9 cellular contexts compared by ENCODE assay signal in the genomic region with DNA sequence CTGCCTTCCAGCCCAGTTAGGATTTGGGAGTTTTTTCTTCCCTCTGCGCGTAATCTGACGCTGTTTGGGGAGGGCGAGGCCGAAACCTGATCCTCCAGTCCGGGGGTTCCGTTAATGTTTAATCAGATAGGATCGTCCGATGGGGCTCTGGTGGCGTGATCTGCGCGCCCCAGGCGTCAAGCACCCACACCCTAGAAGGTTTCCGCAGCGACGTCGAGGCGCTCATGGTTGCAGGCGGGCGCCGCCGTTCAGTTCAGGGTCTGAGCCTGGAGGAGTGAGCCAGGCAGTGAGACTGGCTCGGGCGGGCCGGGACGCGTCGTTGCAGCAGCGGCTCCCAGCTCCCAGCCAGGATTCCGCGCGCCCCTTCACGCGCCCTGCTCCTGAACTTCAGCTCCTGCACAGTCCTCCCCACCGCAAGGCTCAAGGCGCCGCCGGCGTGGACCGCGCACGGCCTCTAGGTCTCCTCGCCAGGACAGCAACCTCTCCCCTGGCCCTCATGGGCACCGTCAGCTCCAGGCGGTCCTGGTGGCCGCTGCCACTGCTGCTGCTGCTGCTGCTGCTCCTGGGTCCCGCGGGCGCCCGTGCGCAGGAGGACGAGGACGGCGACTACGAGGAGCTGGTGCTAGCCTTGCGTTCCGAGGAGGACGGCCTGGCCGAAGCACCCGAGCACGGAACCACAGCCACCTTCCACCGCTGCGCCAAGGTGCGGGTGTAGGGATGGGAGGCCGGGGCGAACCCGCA. TPM values are rescaled to one million over a fixed set of nuclear protein-coding genes. Genes with fewer than 3 reads are reported as not detected.
DNase-seq lines count a peak whose midpoint lies in the region; ATAC-seq, FAIRE-seq and TF ChIP-seq lines count a peak whose summit lies in the region.
"Had no signal": no experiment of that assay in that cellular context is flagged by ENCODE, and none has a peak within 500 bp of the region (broad histone marks: within the 10 kb centered on the region; RNA-seq: fewer than 3 reads in every experiment).

Gene PCSK9, plus strand, starts transcription at position 207 of the 741 bp plus-strand sequence. Its CDS starts 290 bp downstream, at position 497.

- TF ChIP-seq EP300 in K562 (IDR thresholded peaks at IDR 0.05; ENCODE audit: low read length): peak; percentile 83

- FAIRE-seq in K562 (lab: Jason Lieb, UNC) (no peak), keratinocyte (lab: Jason Lieb, UNC) (peak; percentile 92)

- H3K36me3 Mint-ChIP-seq in stimulated activated memory B cell treated with anti-CD40 and anti-IgM and Interleukin-4, amounts not matched to agents 10 μg/mL and 1 μg/mL and 100 μg/mL, for 72 hours: no peaks in the 10 kb centered on the region

- TF ChIP-seq POLR2A in K562 (conservative IDR thresholded peaks at IDR 0.05): peak; percentile 77

- H3K27ac ChIP-seq in K562 (ENCODE audit: extremely low read depth, low read depth, low read length) (peak within 1 kb of the TSS; percentile 67; the same call in 2 of the 3 replicates), keratinocyte (ENCODE audit: control insufficient read depth, insufficient read depth, low read length) (peak within 1 kb of the TSS; percentile 77)

- no peak within 1 kb of the TSS for H3K4me3 Mint-ChIP-seq in stimulated activated memory B cell treated with anti-CD40 and anti-IgM and Interleukin-4, amounts not matched to agents 10 μg/mL and 1 μg/mL and 100 μg/mL, for 72 hours

- H2AFZ ChIP-seq in K562 (ENCODE audit: low read depth, low read length) (peak within 1 kb of the TSS; percentile 70), keratinocyte (ENCODE audit: control insufficient read depth, low read length) (peak within 1 kb of the TSS; percentile 46)

- under 1% methylated on average over 47 of the region's 67 CpGs for WGBS in K562 (ENCODE audit: insufficient coverage, low coverage, missing lambda C conversion rate)

- POLR2A ChIA-PET in K562 (lab: Yijun Ruan, JAX): interaction anchor here (1.1 kb wide), 1 partner anchor 89 kb away, joined by 4 read pairs; no protein-coding TSS in a partner anchor

- ATAC-seq in K562 (peak; percentile 80), GM21619 (IDR thresholded peaks at IDR 0.05; ENCODE audit: unreplicated experiment) (no peak)
- peak; percentile 17 for ATAC-seq in stimulated activated memory B cell treated with anti-CD40 and anti-IgM and Interleukin-4, amounts not matched to agents 10 μg/mL and 1 μg/mL and 100 μg/mL, for 72 hours

- H3K9me3 ChIP-seq in K562 (replicated peaks; ENCODE audit: control insufficient read depth, insufficient read depth, low read depth, low read length) (no peaks in the 10 kb centered on the region), keratinocyte (ENCODE audit: control insufficient read depth, low read depth, low read length) (no peaks in the 10 kb centered on the region)

- peaks cover 56% of the 10 kb centered on the region for H3K79me2 ChIP-seq in K562 (ENCODE audit: control insufficient read depth, insufficient read depth, low read length)
- H3K79me2 ChIP-seq in keratinocyte (ENCODE audit: control insufficient read depth, insufficient read depth, low read length): peaks cover 57% of the 10 kb centered on the region

- H3K4me3 ChIP-seq in K562: peak within 1 kb of the TSS; percentile 56
- peak within 1 kb of the TSS; percentile 79 to 84 (median 81) for H3K4me3 ChIP-seq in keratinocyte (ENCODE audit: control insufficient read depth in 2 of 3, extremely low read depth in 1 of 3, insufficient read depth in 2 of 3, low read depth in 1 of 3, low read length in 3 of 3)

- DNase-seq in NCI-H2107 treated with DMSO at 0.1 percent for 48 hours (lab: John Stamatoyannopoulos, UW; ENCODE audit: unreplicated experiment) (peak; percentile 32), NCI-H2107 (lab: John Stamatoyannopoulos, UW) (no peak), K562 (ENCODE audit: extremely low read depth in 1 of 4, low spot score in 3 of 4) (peak; percentile 68 to 87 (median 76)), keratinocyte (ENCODE audit: low read depth, low spot score) (peak; percentile 73), GM19238 (ENCODE audit: insufficient read length, low spot score) (no peak)
- DNase-seq in stimulated activated CD4-positive, alpha-beta T cell treated with anti-CD3 and anti-CD28 coated beads, Interleukin-4, amount 100 ng/mL, for 4 hours: no peak
- DNase-seq: GOT3 had no signal

- peaks cover 35 to 40% of the 10 kb centered on the region in 2 experiments for H3K4me1 ChIP-seq in K562 (replicated peaks in 1 of 2; ENCODE audit: control insufficient read depth in 2 of 2, insufficient read depth in 2 of 2, low read length in 2 of 2)
- peaks cover 43% of the 10 kb centered on the region for H3K4me1 ChIP-seq in keratinocyte (ENCODE audit: control insufficient read depth, extremely low read depth, insufficient read depth, low read length)

- H3K36me3 ChIP-seq in K562 (ENCODE audit: control insufficient read depth, insufficient read depth, low read length) (peaks cover 36% of the 10 kb centered on the region), keratinocyte (ENCODE audit: control insufficient read depth in 2 of 2, extremely low read depth in 1 of 2, insufficient read depth in 2 of 2, low read length in 2 of 2) (peaks cover 7% of the 10 kb centered on the region in 2 experiments)

- TF ChIP-seq RAD21 in K562 (CRISPR knock-in tag; conservative IDR thresholded peaks at IDR 0.05 in 1 of 2, IDR thresholded peaks at IDR 0.05 in 1 of 2): no peak

- H3K27me3 ChIP-seq in K562 (ENCODE audit: control insufficient read depth in 2 of 2, insufficient read depth in 2 of 2, low read length in 2 of 2) (no peaks in the 10 kb centered on the region; a peak in 1 of 5 replicates), keratinocyte (ENCODE audit: control insufficient read depth, extremely low read depth, insufficient read depth, low read length) (no peaks in the 10 kb centered on the region)

- no TSS peak for BruUV-seq in K562 (replicated peaks; lab: Mats Ljungman, UMichigan)

- in situ Hi-C loops in K562 (cut with MboI): no loop called here

- H3K9ac ChIP-seq in K562 (ENCODE audit: insufficient read depth in 1 of 2, low read depth in 2 of 2, low read length in 2 of 2) (peak within 1 kb of the TSS; percentile 64 to 96), keratinocyte (ENCODE audit: control insufficient read depth, extremely low read depth, insufficient read depth, low read length) (peak within 1 kb of the TSS; percentile 81)

- dilution Hi-C loops in keratinocyte (cut with MboI; ENCODE audit: extremely low pct_ligation_motif_present, low sequenced_read_pairs): no loop called here

- H3K27me3 Mint-ChIP-seq in stimulated activated memory B cell treated with anti-CD40 and anti-IgM and Interleukin-4, amounts not matched to agents 10 μg/mL and 1 μg/mL and 100 μg/mL, for 72 hours: peaks cover 63% of the 10 kb centered on the region

- peaks cover 9% of the 10 kb centered on the region; the same call in 1 of the 2 replicates for H4K20me1 ChIP-seq in K562 (replicated peaks; ENCODE audit: control insufficient read depth, insufficient read depth, low read length)
- H4K20me1 ChIP-seq in keratinocyte (ENCODE audit: control insufficient read depth, extremely low read depth, insufficient read depth, low read length): peaks cover 34% of the 10 kb centered on the region

- H3K9me3 Mint-ChIP-seq in stimulated activated memory B cell treated with anti-CD40 and anti-IgM and Interleukin-4, amounts not matched to agents 10 μg/mL and 1 μg/mL and 100 μg/mL, for 72 hours: no peaks in the 10 kb centered on the region

- intact Hi-C loops in K562 (cut with micrococcal nuclease): no loop called here

- peaks cover 7% of the 10 kb centered on the region for H3K4me1 Mint-ChIP-seq in stimulated activated memory B cell treated with anti-CD40 and anti-IgM and Interleukin-4, amounts not matched to agents 10 μg/mL and 1 μg/mL and 100 μg/mL, for 72 hours

- H3K4me2 ChIP-seq in K562 (ENCODE audit: insufficient read depth, low read length) (peak within 1 kb of the TSS; percentile 84), keratinocyte (ENCODE audit: control insufficient read depth, extremely low read depth, insufficient read depth, low read depth, low read length) (peak within 1 kb of the TSS; percentile 67)

- no peaks in the 10 kb centered on the region for H3K9me1 ChIP-seq in K562 (ENCODE audit: control insufficient read depth, insufficient read depth, low read length)
- no peaks in the 10 kb centered on the region for H3K9me1 ChIP-seq in keratinocyte (ENCODE audit: control insufficient read depth, extremely low read depth, insufficient read depth, low read length)

- CTCF ChIA-PET in K562 (lab: Yijun Ruan, JAX; ENCODE audit: low intra/inter-chr PET ratio): no interaction called here

- TF ChIP-seq CTCF in K562 (IDR thresholded peaks at IDR 0.05 in 2 of 3, conservative IDR thresholded peaks at IDR 0.05 in 1 of 3; ENCODE audit: insufficient read depth in 2 of 3, low read depth in 1 of 3, low read length in 3 of 3): no peak
- TF ChIP-seq CTCF in keratinocyte (optimal IDR thresholded peaks at IDR 0.05 in 1 of 3, IDR thresholded peaks at IDR 0.05 in 1 of 3, conservative IDR thresholded peaks at IDR 0.05 in 1 of 3; ENCODE audit: extremely low read depth in 1 of 3, insufficient read depth in 2 of 3, low read length in 3 of 3): no peak

- no peak within 1 kb of the TSS for H3K27ac Mint-ChIP-seq in stimulated activated memory B cell treated with anti-CD40 and anti-IgM and Interleukin-4, amounts not matched to agents 10 μg/mL and 1 μg/mL and 100 μg/mL, for 72 hours

RNA-seq across cellular contexts. Expression of gene PCSK9, which starts in this region (rescaled TPM):
- 22.6 and 51.1 TPM in 2 replicates for total RNA-seq in K562 (2011; cell fraction: chromatin; rRNA removed; ENCODE audit: low replicate concordance)
- total RNA-seq in K562 (2011; cell fraction: nucleolus; rRNA removed): 61.6 and 67.9 TPM in 2 replicates
- total RNA-seq in K562 (2011; cell fraction: nucleoplasm; rRNA removed): 42.1 and 42.2 TPM in 2 replicates
- total RNA-seq in K562 (2014; rRNA removed) (46.0 and 70.3 TPM in 2 replicates), K562 (2014; rRNA removed; fragmentation: Illumina TruSeq; extraction: Trizol) (6.6 and 10.2 TPM in 2 replicates), K562 (2015; rRNA removed; fragmentation: Illumina TruSeq; extraction: Trizol) (24.7 and 26.1 TPM in 2 replicates), K562 (2021) (58.6 and 66.9 TPM in 2 replicates)
- polyA plus RNA-seq in K562 (2011; rRNA removed) (11.2 and 55.2 TPM in 2 replicates), K562 (2014; fragmentation: Illumina TruSeq; extraction: Trizol) (25.7 and 32.4 TPM in 2 replicates), K562 (2014; fragmentation: Nextera tagmentation; extraction: Ambion mirVana) (1 to 10 TPM; 3.2 to 4.3 TPM), K562 (2014; rRNA removed) (37.9 and 43.9 TPM in 2 replicates), keratinocyte (56.0 to 86.2 TPM (median 61.7 TPM) in 3 replicates)
- 21.6 and 35.4 TPM in 2 replicates for polyA plus RNA-seq in K562 (2011; cell fraction: cytosol; rRNA removed)
- 69.1 and 116 TPM in 2 replicates for polyA plus RNA-seq in K562 (2011; cell fraction: nucleus; rRNA removed)
- polyA plus RNA-seq in K562 (2012): 80.4 and 94.8 TPM in 2 replicates
- 7.4 and 16.4 TPM in 2 replicates for polyA minus RNA-seq in K562 (2011; rRNA and poly(A)+ RNA removed)
- 12.9 and 44.1 TPM in 2 replicates for polyA minus RNA-seq in K562 (2011; cell fraction: cytosol; rRNA and poly(A)+ RNA removed)
- 17.9 and 38.1 TPM in 2 replicates for polyA minus RNA-seq in K562 (2011; cell fraction: nucleus; rRNA and poly(A)+ RNA removed)
- polyA plus RNA-seq in keratinocyte (2011; ENCODE audit: low read depth): 1.7 TPM
- 13.3 and 22.9 TPM in 2 replicates for polyA plus RNA-seq in keratinocyte (2011; cell fraction: cytosol; rRNA removed)
- 101 and 129 TPM in 2 replicates for polyA plus RNA-seq in keratinocyte (2011; cell fraction: nucleus; rRNA removed)
- polyA plus RNA-seq in keratinocyte (2012; ENCODE audit: low replicate concordance): 7.3 and 119 TPM in 2 replicates
- 42.3 to 107 TPM (median 53.2 TPM) in 3 replicates for polyA minus RNA-seq in keratinocyte
- 71.6 TPM for polyA minus RNA-seq in keratinocyte (2011; cell fraction: cytosol; rRNA and poly(A)+ RNA removed)
- polyA minus RNA-seq in keratinocyte (2011; cell fraction: nucleus; rRNA and poly(A)+ RNA removed): 148 and 180 TPM in 2 replicates

Comparison
In these comparisons a context has a peak if more than half of its experiments do, and no peak if none do; other contexts are left out.
1. DNase-seq: peak in NCI-H2107 treated with DMSO at 0.1 percent for 48 hours (single experiment), K562 (4 of 4) and keratinocyte (single experiment); none in NCI-H2107 (single experiment), stimulated activated CD4-positive, alpha-beta T cell treated with anti-CD3 and anti-CD28 coated beads, Interleukin-4, amount 100 ng/mL, for 4 hours (0 of 2) and GM19238 (single experiment).